1 cellular context compared by ENCODE assay signal in genomic region chr9:129206401-129206800, GRCh38.
TF ChIP-seq lines count a peak whose summit lies in the region.

No MANE protein-coding gene starts in this region.

TF ChIP-seq in WTC11, 78 proteins besides CTCF, POLR2A, EP300 and RAD21 (continued from another document):
- TF ChIP-seq, protein P1, sequence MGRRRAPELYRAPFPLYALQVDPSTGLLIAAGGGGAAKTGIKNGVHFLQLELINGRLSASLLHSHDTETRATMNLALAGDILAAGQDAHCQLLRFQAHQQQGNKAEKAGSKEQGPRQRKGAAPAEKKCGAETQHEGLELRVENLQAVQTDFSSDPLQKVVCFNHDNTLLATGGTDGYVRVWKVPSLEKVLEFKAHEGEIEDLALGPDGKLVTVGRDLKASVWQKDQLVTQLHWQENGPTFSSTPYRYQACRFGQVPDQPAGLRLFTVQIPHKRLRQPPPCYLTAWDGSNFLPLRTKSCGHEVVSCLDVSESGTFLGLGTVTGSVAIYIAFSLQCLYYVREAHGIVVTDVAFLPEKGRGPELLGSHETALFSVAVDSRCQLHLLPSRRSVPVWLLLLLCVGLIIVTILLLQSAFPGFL (CRISPR knock-in tag; IDR thresholded peaks at IDR 0.05; ENCODE audit: borderline replicate concordance): no peak
- TF ChIP-seq NFYB (CRISPR knock-in tag; conservative IDR thresholded peaks at IDR 0.05; ENCODE audit: low read depth) (0 out of 2 replicates have a peak, but pooled peaks have one; percentile 30), ZNF138 (CRISPR knock-in tag; conservative IDR thresholded peaks at IDR 0.05) (no peak), STAT6 (CRISPR knock-in tag; conservative IDR thresholded peaks at IDR 0.05; ENCODE audit: low read depth) (no peak), HMGA2 (CRISPR knock-in tag; IDR thresholded peaks at IDR 0.05) (no peak), E2F1 (CRISPR knock-in tag; IDR thresholded peaks at IDR 0.05) (no peak)
